1 cellular context compared by ENCODE assay signal in the genomic region with DNA sequence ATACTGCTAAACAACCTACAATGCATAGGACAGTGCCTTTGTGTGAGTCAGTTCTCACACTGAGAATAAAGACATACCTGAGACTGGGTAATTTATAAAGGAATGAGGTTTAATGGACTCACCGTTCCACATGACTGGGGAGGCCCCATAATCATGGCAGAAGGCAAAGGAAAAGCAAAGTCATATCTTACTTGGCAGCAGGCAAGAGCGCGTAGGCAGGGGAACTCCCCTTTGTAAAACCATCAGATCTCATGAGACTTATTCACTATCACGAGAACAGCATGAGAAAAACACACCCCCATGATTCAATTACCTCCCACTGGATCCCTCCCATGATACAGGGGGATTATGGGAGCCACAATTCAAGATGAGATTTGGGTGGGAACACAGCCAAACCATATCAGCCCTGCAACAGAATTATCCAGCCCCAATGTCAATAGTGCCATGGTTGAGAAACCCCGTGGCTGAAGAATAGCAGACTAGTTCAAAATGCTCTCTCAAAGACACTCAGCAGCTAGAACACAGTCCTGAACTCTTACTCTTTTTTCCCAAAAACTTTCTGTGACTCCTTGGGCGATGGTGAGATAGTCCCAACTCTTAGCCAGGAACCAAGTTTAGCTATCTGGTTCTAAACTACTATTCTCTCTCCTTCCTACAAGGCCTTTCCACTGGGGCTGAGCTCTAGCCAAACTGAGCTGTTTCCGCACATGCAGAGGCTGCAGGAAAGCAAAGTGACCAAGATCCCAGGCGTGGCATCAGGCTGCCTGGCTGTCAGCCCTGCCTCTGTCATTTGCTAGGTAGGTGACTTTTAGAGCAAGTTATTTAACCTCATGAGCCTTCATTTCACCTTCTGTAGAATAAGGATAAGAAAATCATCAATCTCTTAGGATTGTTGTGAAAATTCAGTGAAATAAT.
TF ChIP-seq lines count a peak whose summit lies in the region.

No MANE protein-coding gene starts in this region.

TF ChIP-seq in GM12878, 131 proteins besides CTCF, POLR2A, EP300 and RAD21 (continued from another document):
- TF ChIP-seq, protein P1, sequence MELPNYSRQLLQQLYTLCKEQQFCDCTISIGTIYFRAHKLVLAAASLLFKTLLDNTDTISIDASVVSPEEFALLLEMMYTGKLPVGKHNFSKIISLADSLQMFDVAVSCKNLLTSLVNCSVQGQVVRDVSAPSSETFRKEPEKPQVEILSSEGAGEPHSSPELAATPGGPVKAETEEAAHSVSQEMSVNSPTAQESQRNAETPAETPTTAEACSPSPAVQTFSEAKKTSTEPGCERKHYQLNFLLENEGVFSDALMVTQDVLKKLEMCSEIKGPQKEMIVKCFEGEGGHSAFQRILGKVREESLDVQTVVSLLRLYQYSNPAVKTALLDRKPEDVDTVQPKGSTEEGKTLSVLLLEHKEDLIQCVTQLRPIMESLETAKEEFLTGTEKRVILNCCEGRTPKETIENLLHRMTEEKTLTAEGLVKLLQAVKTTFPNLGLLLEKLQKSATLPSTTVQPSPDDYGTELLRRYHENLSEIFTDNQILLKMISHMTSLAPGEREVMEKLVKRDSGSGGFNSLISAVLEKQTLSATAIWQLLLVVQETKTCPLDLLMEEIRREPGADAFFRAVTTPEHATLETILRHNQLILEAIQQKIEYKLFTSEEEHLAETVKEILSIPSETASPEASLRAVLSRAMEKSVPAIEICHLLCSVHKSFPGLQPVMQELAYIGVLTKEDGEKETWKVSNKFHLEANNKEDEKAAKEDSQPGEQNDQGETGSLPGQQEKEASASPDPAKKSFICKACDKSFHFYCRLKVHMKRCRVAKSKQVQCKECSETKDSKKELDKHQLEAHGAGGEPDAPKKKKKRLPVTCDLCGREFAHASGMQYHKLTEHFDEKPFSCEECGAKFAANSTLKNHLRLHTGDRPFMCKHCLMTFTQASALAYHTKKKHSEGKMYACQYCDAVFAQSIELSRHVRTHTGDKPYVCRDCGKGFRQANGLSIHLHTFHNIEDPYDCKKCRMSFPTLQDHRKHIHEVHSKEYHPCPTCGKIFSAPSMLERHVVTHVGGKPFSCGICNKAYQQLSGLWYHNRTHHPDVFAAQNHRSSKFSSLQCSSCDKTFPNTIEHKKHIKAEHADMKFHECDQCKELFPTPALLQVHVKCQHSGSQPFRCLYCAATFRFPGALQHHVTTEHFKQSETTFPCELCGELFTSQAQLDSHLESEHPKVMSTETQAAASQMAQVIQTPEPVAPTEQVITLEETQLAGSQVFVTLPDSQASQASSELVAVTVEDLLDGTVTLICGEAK (IDR thresholded peaks at IDR 0.05; ENCODE audit: borderline replicate concordance), result no peak
- TF ChIP-seq ZBTB33 (IDR thresholded peaks at IDR 0.05) (no peak), BHLHE40 (IDR thresholded peaks at IDR 0.05; ENCODE audit: borderline replicate concordance in 1 of 2, low read depth in 2 of 2, low read length in 1 of 2) (peak in 1 of 2 experiments; percentile 13; a peak in 1 of 4 replicates), STAT3 (IDR thresholded peaks at IDR 0.05; ENCODE audit: low read depth, low read length) (no peak), HDAC6 (IDR thresholded peaks at IDR 0.05; ENCODE audit: unreplicated experiment) (no peak), EED (IDR thresholded peaks at IDR 0.05; ENCODE audit: low read depth) (no peak; the same call in 1 of the 2 replicates), ZNF274 (IDR thresholded peaks at IDR 0.05; ENCODE audit: insufficient read depth, insufficient read length) (no peak), MLLT1 (IDR thresholded peaks at IDR 0.05) (no peak), CHD1 (IDR thresholded peaks at IDR 0.05; ENCODE audit: low read depth, low read length) (no peak), ZNF207 (IDR thresholded peaks at IDR 0.05; ENCODE audit: borderline replicate concordance) (no peak)
- TF ChIP-seq, protein P2, sequence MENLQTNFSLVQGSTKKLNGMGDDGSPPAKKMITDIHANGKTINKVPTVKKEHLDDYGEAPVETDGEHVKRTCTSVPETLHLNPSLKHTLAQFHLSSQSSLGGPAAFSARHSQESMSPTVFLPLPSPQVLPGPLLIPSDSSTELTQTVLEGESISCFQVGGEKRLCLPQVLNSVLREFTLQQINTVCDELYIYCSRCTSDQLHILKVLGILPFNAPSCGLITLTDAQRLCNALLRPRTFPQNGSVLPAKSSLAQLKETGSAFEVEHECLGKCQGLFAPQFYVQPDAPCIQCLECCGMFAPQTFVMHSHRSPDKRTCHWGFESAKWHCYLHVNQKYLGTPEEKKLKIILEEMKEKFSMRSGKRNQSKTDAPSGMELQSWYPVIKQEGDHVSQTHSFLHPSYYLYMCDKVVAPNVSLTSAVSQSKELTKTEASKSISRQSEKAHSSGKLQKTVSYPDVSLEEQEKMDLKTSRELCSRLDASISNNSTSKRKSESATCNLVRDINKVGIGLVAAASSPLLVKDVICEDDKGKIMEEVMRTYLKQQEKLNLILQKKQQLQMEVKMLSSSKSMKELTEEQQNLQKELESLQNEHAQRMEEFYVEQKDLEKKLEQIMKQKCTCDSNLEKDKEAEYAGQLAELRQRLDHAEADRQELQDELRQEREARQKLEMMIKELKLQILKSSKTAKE (IDR thresholded peaks at IDR 0.05; ENCODE audit: low read depth, poor library complexity, severe bottlenecking), result peak; percentile 31
